25 cellular contexts compared by ENCODE assay signal in the genomic region with DNA sequence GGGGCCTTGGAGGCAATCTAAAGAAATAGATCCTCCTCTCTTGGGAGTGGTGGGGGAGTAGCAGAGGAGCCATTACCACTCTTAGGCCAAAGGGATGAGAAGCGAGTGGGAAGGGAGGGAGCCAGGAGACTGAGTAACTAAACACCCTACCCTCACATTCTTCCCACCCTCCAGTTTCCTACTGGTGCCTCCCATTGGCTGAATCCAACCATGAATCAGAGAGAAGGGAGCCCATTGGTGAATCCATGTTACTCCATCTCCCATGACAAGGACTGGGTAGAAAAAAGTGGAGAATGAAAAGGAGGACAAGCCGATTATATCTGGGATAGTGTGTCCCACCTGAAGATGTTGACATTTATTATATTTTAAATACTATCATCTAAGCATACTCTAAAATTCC.
DNase-seq lines count a peak whose midpoint lies in the region; ATAC-seq, FAIRE-seq and TF ChIP-seq lines count a peak whose summit lies in the region.
"Had no signal": no experiment of that assay in that cellular context is flagged by ENCODE, and none has a peak within 500 bp of the region (broad histone marks: within the 10 kb centered on the region; RNA-seq: fewer than 3 reads in every experiment).

No MANE protein-coding gene starts in this region.

- H3K27ac Mint-ChIP-seq in endodermal cell (no peak overlapping the region), nephron progenitor cell (no peak overlapping the region)
- H3K27ac Mint-ChIP-seq: B cell; CD4-positive, alpha-beta T cell; CD8-positive, alpha-beta T cell had no signal

- H3K36me3 Mint-ChIP-seq in endodermal cell (ENCODE audit: low read depth) (no peaks in the 10 kb centered on the region), nephron progenitor cell (ENCODE audit: low read depth) (no peaks in the 10 kb centered on the region)
- H3K36me3 Mint-ChIP-seq: CD8-positive, alpha-beta T cell had no signal

- no peak overlapping the region for H3K27ac ChIP-seq in K562 (ENCODE audit: extremely low read depth, low read depth, low read length)
- no peak overlapping the region for H3K27ac ChIP-seq in endodermal cell (ENCODE audit: low read depth, low read length)
- H3K27ac ChIP-seq: 22Rv1; A549; BLaER1 treated with 17β-estradiol and CSF1 and Interleukin-3, amounts not matched to agents 10 nM and 100 nM; C4-2B had no signal

- no peak for ATAC-seq in K562
- ATAC-seq in GM21367 (IDR thresholded peaks at IDR 0.05; ENCODE audit: unreplicated experiment): no peak
- ATAC-seq: CD8-positive, alpha-beta T cell; GM12878 had no signal

- no peaks in the 10 kb centered on the region for H3K4me1 ChIP-seq in K562 (replicated peaks in 1 of 2; ENCODE audit: control insufficient read depth in 2 of 2, insufficient read depth in 2 of 2, low read length in 2 of 2)
- H3K4me1 ChIP-seq in endodermal cell (ENCODE audit: control insufficient read depth, insufficient read depth, low read length): no peaks in the 10 kb centered on the region
- H3K4me1 ChIP-seq: A549 had no signal

- H3K9me3 ChIP-seq in K562 (replicated peaks; ENCODE audit: control insufficient read depth, insufficient read depth, low read depth, low read length) (peaks cover 1% of the 10 kb centered on the region; the same call in 1 of the 2 replicates), endodermal cell (ENCODE audit: control insufficient read depth, low read length) (no peaks in the 10 kb centered on the region)

- H3K4me3 ChIP-seq in K562: no peak overlapping the region
- H3K4me3 ChIP-seq in endodermal cell (ENCODE audit: low read length): no peak overlapping the region
- H3K4me3 ChIP-seq: A549; BLaER1 treated with 17β-estradiol and CSF1 and Interleukin-3, amounts not matched to agents 10 nM and 100 nM; GM12878 had no signal

- peaks cover 24% of the 10 kb centered on the region for H3K27me3 Mint-ChIP-seq in endodermal cell (ENCODE audit: insufficient read depth)
- peaks cover 36% of the 10 kb centered on the region for H3K27me3 Mint-ChIP-seq in nephron progenitor cell (ENCODE audit: low read depth, poor library complexity)

- TF ChIP-seq RAD21 in K562 (CRISPR knock-in tag; conservative IDR thresholded peaks at IDR 0.05 in 1 of 2, IDR thresholded peaks at IDR 0.05 in 1 of 2): no peak

- H4K20me1 ChIP-seq in K562 (replicated peaks; ENCODE audit: control insufficient read depth, insufficient read depth, low read length): no peaks in the 10 kb centered on the region
- H4K20me1 ChIP-seq: BLaER1 treated with 17β-estradiol and CSF1 and Interleukin-3, amounts not matched to agents 10 nM and 100 nM had no signal

- intact Hi-C loops in K562 (cut with micrococcal nuclease): no loop called here

- H3K9me3 Mint-ChIP-seq in endodermal cell: peaks cover 9% of the 10 kb centered on the region
- H3K9me3 Mint-ChIP-seq in nephron progenitor cell: peaks cover 18% of the 10 kb centered on the region

- H2AFZ ChIP-seq in K562 (ENCODE audit: low read depth, low read length): no peak overlapping the region

- peak in 3 of 4 experiments; percentile 18 to 21 (median 19) for DNase-seq in K562 (ENCODE audit: extremely low read depth in 1 of 4, low spot score in 3 of 4)
- DNase-seq in endodermal cell: peak; percentile 48
- DNase-seq in nephron progenitor cell: no peak
- DNase-seq in superior temporal gyrus (ENCODE audit: extremely low spot score): no peak
- no peak for DNase-seq in mesenteric fat pad (ENCODE audit: low spot score)
- DNase-seq: AML-193; CD4-positive, alpha-beta T cell; CD8-positive, alpha-beta T cell; DMS 273 treated with DMSO at 0.1 percent for 48 hours; DMS153; DMS53; DMS79; DND-41; EL; GDM1 had no signal

- TF ChIP-seq POLR2A in K562 (conservative IDR thresholded peaks at IDR 0.05): no peak

- peaks cover 6% of the 10 kb centered on the region for H3K4me1 Mint-ChIP-seq in endodermal cell
- H3K4me1 Mint-ChIP-seq in nephron progenitor cell: peaks cover 24% of the 10 kb centered on the region
- H3K4me1 Mint-ChIP-seq: B cell had no signal

- no peak for TF ChIP-seq EP300 in K562 (IDR thresholded peaks at IDR 0.05; ENCODE audit: low read length)

- no peak for FAIRE-seq in K562 (lab: Jason Lieb, UNC)
- FAIRE-seq: A549, GM12878, GM12892, GM18507, GM19239 had no signal

- POLR2A ChIA-PET in K562 (lab: Yijun Ruan, JAX): no interaction called here

- H3K79me2 ChIP-seq in K562 (ENCODE audit: control insufficient read depth, insufficient read depth, low read length): no peaks in the 10 kb centered on the region

- no peak overlapping the region for H3K4me2 ChIP-seq in K562 (ENCODE audit: insufficient read depth, low read length)
- H3K4me2 ChIP-seq: A549 had no signal

- H3K27me3 ChIP-seq in K562 (ENCODE audit: control insufficient read depth in 2 of 2, insufficient read depth in 2 of 2, low read length in 2 of 2) (peaks cover 10 to 19% of the 10 kb centered on the region in 2 experiments; a peak in 4 of 5 replicates), endodermal cell (ENCODE audit: control insufficient read depth, insufficient read depth, low read length, poor library complexity, severe bottlenecking) (no peaks in the 10 kb centered on the region)

- in situ Hi-C loops in K562 (cut with MboI): no loop called here

- no peaks in the 10 kb centered on the region for H3K36me3 ChIP-seq in K562 (ENCODE audit: control insufficient read depth, insufficient read depth, low read length)
- H3K36me3 ChIP-seq in endodermal cell (ENCODE audit: control insufficient read depth, insufficient read depth, low read length): no peaks in the 10 kb centered on the region
- H3K36me3 ChIP-seq: BLaER1 treated with 17β-estradiol and CSF1 and Interleukin-3, amounts not matched to agents 10 nM and 100 nM had no signal

- CTCF ChIA-PET in K562 (lab: Yijun Ruan, JAX; ENCODE audit: low intra/inter-chr PET ratio): no interaction called here

- TF ChIP-seq CTCF in K562 (IDR thresholded peaks at IDR 0.05 in 2 of 3, conservative IDR thresholded peaks at IDR 0.05 in 1 of 3; ENCODE audit: insufficient read depth in 2 of 3, low read depth in 1 of 3, low read length in 3 of 3) (no peak), endodermal cell (conservative IDR thresholded peaks at IDR 0.05) (no peak), nephron progenitor cell (IDR thresholded peaks at IDR 0.05) (no peak)

- WGBS in K562 (ENCODE audit: insufficient coverage, low coverage, missing lambda C conversion rate): 0% methylated on average over 1 of the region's 2 CpGs
- WGBS in endodermal cell (ENCODE audit: insufficient coverage in 1 of 2, insufficient read length in 1 of 2), 2 experiments: 100% methylated on average over 1 of the region's 2 CpGs; no CpG with 5 or more reads in 1 of the 2 experiments

- no peaks in the 10 kb centered on the region for H3K9me1 ChIP-seq in K562 (ENCODE audit: control insufficient read depth, insufficient read depth, low read length)

- no peak overlapping the region for H3K4me3 Mint-ChIP-seq in endodermal cell
- peak overlapping the region; percentile 3 for H3K4me3 Mint-ChIP-seq in nephron progenitor cell
- H3K4me3 Mint-ChIP-seq: B cell; CD4-positive, alpha-beta T cell; CD8-positive, alpha-beta T cell had no signal

- H3K9ac ChIP-seq in K562 (ENCODE audit: insufficient read depth in 1 of 2, low read depth in 2 of 2, low read length in 2 of 2): no peak overlapping the region
- no peak overlapping the region for H3K9ac ChIP-seq in endodermal cell (ENCODE audit: extremely low read depth, low read length, poor library complexity, severe bottlenecking)
- H3K9ac ChIP-seq: BLaER1 treated with 17β-estradiol and CSF1 and Interleukin-3, amounts not matched to agents 10 nM and 100 nM had no signal

- BruUV-seq in K562 (replicated peaks; lab: Mats Ljungman, UMichigan): no TSS peak

TF ChIP-seq in K562, 482 proteins besides CTCF, POLR2A, EP300 and RAD21:
- TF ChIP-seq NFYB (IDR thresholded peaks at IDR 0.05; ENCODE audit: extremely low read depth, insufficient read length): peak; percentile 54
- peak; percentile 53 for TF ChIP-seq PKNOX1 (IDR thresholded peaks at IDR 0.05)
- no peak for TF ChIP-seq ZNF77 (CRISPR knock-in tag; IDR thresholded peaks at IDR 0.05)
TF ChIP-seq in K562: peak in this region for 2.

Comparison
In these comparisons a context has a peak if more than half of its experiments do, and no peak if none do; other contexts are left out.
1. DNase-seq: peak in K562 (3 of 4) and endodermal cell (single experiment); none in nephron progenitor cell (single experiment), superior temporal gyrus (single experiment) and mesenteric fat pad (single experiment).